In genomic region chr2:11582526-11583202, GRCh38 we compare ENCODE assay signal across 8 cellular contexts. TPM values are rescaled to one million over a fixed set of nuclear protein-coding genes. Genes with fewer than 3 reads are reported as not detected.
A peak's percentile ranks its signal among the peaks of the same experiment; 100 is the strongest.
DNase-seq lines count a peak whose midpoint lies in the region; ATAC-seq and TF ChIP-seq lines count a peak whose summit lies in the region.

No MANE protein-coding gene starts in this region.

- H3K27ac ChIP-seq in RWPE1 (no peak overlapping the region), uterus (peak overlapping the region; percentile 80 to 89)

- no peaks in the 10 kb centered on the region for H3K9me3 ChIP-seq in uterus

- no peak overlapping the region for H3K4me3 ChIP-seq in uterus

- CTCF ChIA-PET in RWPE1 (lab: Yijun Ruan, JAX) = interaction anchor here (0.6 to 5.6 kb wide), 22 partner anchors 9 to 450 kb away, joined by 3 to 141 read pairs (median 3); a partner anchor contains a TSS

- DNase-seq in GM10266 (ENCODE audit: extremely low spot score) (peak; percentile 53), Kasumi-1 (lab: John Stamatoyannopoulos, UW) (peak; percentile 62 to 85), RWPE1 (ENCODE audit: low spot score) (peak; percentile 50), glomerular visceral epithelial cell (ENCODE audit: extremely low spot score) (peak; percentile 41), pons (ENCODE audit: low spot score) (peak; percentile 76), uterus (peak; percentile 79 to 82)
- peak; percentile 19 for DNase-seq in activated gamma-delta T cell treated with anti-CD3 and anti-CD28 coated beads, Interleukin-2, amount 50 U/mL, for 16 hours (ENCODE audit: low read depth)

- POLR2A ChIA-PET in RWPE1 (lab: Yijun Ruan, JAX; ENCODE audit: low non-redundant PET) = no interaction called here

- no peaks in the 10 kb centered on the region for H3K36me3 ChIP-seq in uterus

- H3K4me1 ChIP-seq in uterus = peaks cover 0 to 6% of the 10 kb centered on the region in 2 donors

- no peak for ATAC-seq in GM21825 (IDR thresholded peaks at IDR 0.05; ENCODE audit: unreplicated experiment)

- H3K27me3 ChIP-seq in uterus = no peaks in the 10 kb centered on the region

- intact Hi-C loops in uterus (cut with DNase I; ENCODE audit: low total_unique reads) = loop anchor here (10.0 kb wide), 1 partner anchor 428 kb away; the partner anchor contains the start of gene SLC66A3

- no peak for TF ChIP-seq POLR2A in uterus (IDR thresholded peaks at IDR 0.05)

- TF ChIP-seq CTCF in GM10266 (IDR thresholded peaks at IDR 0.05; ENCODE audit: control insufficient read depth, insufficient read depth, low read depth, missing control alignments) (peak; percentile 73), RWPE1 (conservative IDR thresholded peaks at IDR 0.05; ENCODE audit: low read depth) (peak; percentile 74), uterus (IDR thresholded peaks at IDR 0.05) (peak; percentile 66 to 75 (median 74))

RNA-seq across cellular contexts. Expression of gene GREB1, which starts 48.8 kb away (rescaled TPM):
- total RNA-seq in uterus = 100 to 1,000 TPM in 2 of 4 donors, 10 to 100 TPM in 2; 20.3 to 166 (median 78.8) TPM

Comparison
In these comparisons a context has a peak if more than half of its experiments do, and no peak if none do; other contexts are left out.
1. DNase-seq: peak in every context shown above with its lines; median percentile 80 in uterus; 76 in pons; 74 in Kasumi-1; 53 in GM10266; 50 in RWPE1; 41 in glomerular visceral epithelial cell; 19 in activated gamma-delta T cell treated with anti-CD3 and anti-CD28 coated beads, Interleukin-2, amount 50 U/mL, for 16 hours.